ENCODE assay signal across 1 cellular context in the genomic region with DNA sequence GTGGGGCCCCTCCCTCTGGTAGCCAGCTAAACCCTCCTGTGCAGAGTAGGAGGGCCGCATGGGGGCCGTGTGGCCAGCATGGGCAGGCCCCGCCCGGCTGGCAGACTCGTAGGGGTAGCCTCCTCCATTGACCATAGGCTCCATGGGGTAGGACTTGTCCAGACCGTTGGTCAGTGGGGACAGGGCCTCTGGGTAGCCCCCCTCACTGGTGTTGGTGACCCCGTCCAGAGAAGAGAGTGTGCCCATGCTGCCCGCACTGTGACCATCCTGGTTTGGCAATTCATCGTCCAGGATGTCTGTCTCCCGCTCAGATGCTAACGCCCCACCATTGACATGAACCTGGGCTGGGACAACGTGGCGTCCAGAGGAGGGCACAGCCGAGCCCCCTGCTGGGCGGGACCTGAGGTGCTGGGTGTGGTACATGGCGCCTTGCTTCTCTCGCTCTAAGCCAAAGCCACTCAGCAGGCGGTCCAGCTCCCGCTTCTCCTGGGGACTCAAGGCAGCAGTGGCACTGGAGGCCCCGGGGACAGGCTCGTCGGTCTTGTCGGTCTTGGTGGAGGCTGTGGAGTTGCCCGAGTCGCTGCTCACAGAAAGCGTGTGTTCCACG.
TF ChIP-seq lines count a peak whose summit lies in the region.

No MANE protein-coding gene starts in this region.

TF ChIP-seq in IMR-90, 13 proteins besides CTCF, POLR2A, EP300 and RAD21 (continued from another document):
- TF ChIP-seq, protein P1, sequence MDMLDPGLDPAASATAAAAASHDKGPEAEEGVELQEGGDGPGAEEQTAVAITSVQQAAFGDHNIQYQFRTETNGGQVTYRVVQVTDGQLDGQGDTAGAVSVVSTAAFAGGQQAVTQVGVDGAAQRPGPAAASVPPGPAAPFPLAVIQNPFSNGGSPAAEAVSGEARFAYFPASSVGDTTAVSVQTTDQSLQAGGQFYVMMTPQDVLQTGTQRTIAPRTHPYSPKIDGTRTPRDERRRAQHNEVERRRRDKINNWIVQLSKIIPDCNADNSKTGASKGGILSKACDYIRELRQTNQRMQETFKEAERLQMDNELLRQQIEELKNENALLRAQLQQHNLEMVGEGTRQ (IDR thresholded peaks at IDR 0.05; ENCODE audit: low read depth, low read length) = no peak
- TF ChIP-seq CHD1 (IDR thresholded peaks at IDR 0.05; ENCODE audit: low read depth, low read length) = no peak
- TF ChIP-seq MAFK (IDR thresholded peaks at IDR 0.05; ENCODE audit: low read depth, low read length) = no peak
- no peak for TF ChIP-seq SMC3 (IDR thresholded peaks at IDR 0.05; ENCODE audit: low read depth, low read length)
- TF ChIP-seq RFX5 (IDR thresholded peaks at IDR 0.05; ENCODE audit: low read depth, low read length) = no peak
- no peak for TF ChIP-seq BHLHE40 (IDR thresholded peaks at IDR 0.05; ENCODE audit: low read depth, low read length)
- no peak for TF ChIP-seq RCOR1 (IDR thresholded peaks at IDR 0.05; ENCODE audit: insufficient replicate concordance, low read length)
- TF ChIP-seq, protein P2, sequence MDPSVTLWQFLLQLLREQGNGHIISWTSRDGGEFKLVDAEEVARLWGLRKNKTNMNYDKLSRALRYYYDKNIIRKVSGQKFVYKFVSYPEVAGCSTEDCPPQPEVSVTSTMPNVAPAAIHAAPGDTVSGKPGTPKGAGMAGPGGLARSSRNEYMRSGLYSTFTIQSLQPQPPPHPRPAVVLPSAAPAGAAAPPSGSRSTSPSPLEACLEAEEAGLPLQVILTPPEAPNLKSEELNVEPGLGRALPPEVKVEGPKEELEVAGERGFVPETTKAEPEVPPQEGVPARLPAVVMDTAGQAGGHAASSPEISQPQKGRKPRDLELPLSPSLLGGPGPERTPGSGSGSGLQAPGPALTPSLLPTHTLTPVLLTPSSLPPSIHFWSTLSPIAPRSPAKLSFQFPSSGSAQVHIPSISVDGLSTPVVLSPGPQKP (IDR thresholded peaks at IDR 0.05; ENCODE audit: borderline replicate concordance, low read depth, low read length) = no peak
- TF ChIP-seq CEBPB (IDR thresholded peaks at IDR 0.05; ENCODE audit: low read depth, low read length) = no peak
- TF ChIP-seq NFE2L2 (IDR thresholded peaks at IDR 0.05; ENCODE audit: low read depth, low read length) = no peak
- no peak for TF ChIP-seq MAZ (IDR thresholded peaks at IDR 0.05; ENCODE audit: borderline replicate concordance, low read depth, low read length)
